8 cellular contexts compared by ENCODE assay signal in the genomic region with DNA sequence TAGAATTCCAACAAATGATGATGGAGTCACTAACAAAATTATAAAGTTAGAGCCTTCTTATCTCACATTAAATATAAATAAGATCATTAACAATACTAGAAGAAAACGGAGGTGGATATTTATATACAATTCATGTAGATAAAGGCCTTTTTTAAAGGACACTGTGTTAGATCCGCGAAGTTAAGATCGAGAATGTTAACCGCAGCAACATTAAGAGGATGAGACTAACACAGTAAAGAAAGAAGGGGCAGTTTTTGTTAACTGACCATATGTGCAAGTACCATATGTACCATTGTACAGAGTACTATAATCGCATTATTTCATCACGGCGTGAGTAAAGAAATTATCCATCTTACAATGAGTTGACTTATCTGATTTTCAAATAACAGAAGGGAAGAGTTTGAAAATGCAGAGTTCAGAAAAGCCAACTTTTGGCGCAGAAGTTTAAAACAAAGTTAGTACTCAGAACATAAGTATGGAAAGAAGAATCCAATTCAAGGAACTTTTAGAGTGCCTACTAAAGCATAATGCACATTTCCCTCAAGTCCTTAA. TPM values are rescaled to one million over a fixed set of nuclear protein-coding genes. Genes with fewer than 3 reads are reported as not detected.
DNase-seq lines count a peak whose midpoint lies in the region; ATAC-seq, FAIRE-seq and TF ChIP-seq lines count a peak whose summit lies in the region.

No MANE protein-coding gene starts in this region.

- H3K4me3 ChIP-seq in kidney (ENCODE audit: low read length in 2 of 2) (peak overlapping the region; percentile 78 to 83), testis (peak overlapping the region; percentile 79 to 86)

- H3K27ac Mint-ChIP-seq in activated CD4-positive, alpha-beta T cell treated with anti-CD3 and anti-CD28 coated beads, Interleukin-2, amount 10 ng/mL, durations not matched to agents 24 days and 14 days = peak overlapping the region; percentile 98
- peak overlapping the region; percentile 94 for H3K27ac Mint-ChIP-seq in activated CD8-positive, alpha-beta T cell treated with anti-CD3 and anti-CD28 coated beads, Interleukin-2, amount 10 ng/mL, durations not matched to agents 7 days and 5 days

- no peaks in the 10 kb centered on the region for H3K36me3 ChIP-seq in kidney (ENCODE audit: control insufficient read depth in 1 of 2, insufficient read depth in 2 of 2, low read length in 2 of 2)
- H3K36me3 ChIP-seq in testis (ENCODE audit: low read depth, missing control alignments) = no peaks in the 10 kb centered on the region

- intact Hi-C loops in activated CD4-positive, alpha-beta T cell treated with anti-CD3 and anti-CD28 coated beads, Interleukin-2, amount 10 ng/mL, durations not matched to agents 24 days and 14 days (cut with micrococcal nuclease) = loop anchor here (2.0 to 5.0 kb wide), 6 partner anchors 99 to 1664 kb away; a partner anchor contains a TSS
- intact Hi-C loops in kidney (cut with DNase I) = no loop called here
- intact Hi-C loops in testis (cut with DNase I; ENCODE audit: low total_unique reads) = no loop called here

- peak overlapping the region; percentile 97 for H3K4me3 Mint-ChIP-seq in activated CD4-positive, alpha-beta T cell treated with anti-CD3 and anti-CD28 coated beads, Interleukin-2, amount 10 ng/mL, durations not matched to agents 24 days and 14 days
- peak overlapping the region; percentile 92 for H3K4me3 Mint-ChIP-seq in activated CD8-positive, alpha-beta T cell treated with anti-CD3 and anti-CD28 coated beads, Interleukin-2, amount 10 ng/mL, durations not matched to agents 7 days and 5 days

- POLR2A ChIA-PET in activated CD8-positive, alpha-beta T cell treated with anti-CD3 and anti-CD28 coated beads, Interleukin-2, amount 10 ng/mL, durations not matched to agents 7 days and 5 days (lab: Charles Lee) = interaction anchor here (0.7 kb wide), 1 partner anchor 59 kb away, joined by 3 read pairs; no protein-coding TSS in a partner anchor

- H3K4me1 ChIP-seq in kidney (ENCODE audit: control insufficient read depth in 1 of 2, insufficient read depth in 1 of 2, low read depth in 1 of 2, low read length in 2 of 2) = peaks cover 6 to 10% of the 10 kb centered on the region in 2 donors
- peaks cover 14% of the 10 kb centered on the region for H3K4me1 ChIP-seq in testis

- 60 to 78% methylated on average over 9 of the region's 9 CpGs for WGBS in testis, 2 donors

- no peak for TF ChIP-seq POLR2A in testis (IDR thresholded peaks at IDR 0.05)

- H3K4me1 Mint-ChIP-seq in activated CD4-positive, alpha-beta T cell treated with anti-CD3 and anti-CD28 coated beads, Interleukin-2, amount 10 ng/mL, durations not matched to agents 24 days and 14 days = peaks cover 34% of the 10 kb centered on the region
- H3K4me1 Mint-ChIP-seq in activated CD8-positive, alpha-beta T cell treated with anti-CD3 and anti-CD28 coated beads, Interleukin-2, amount 10 ng/mL, durations not matched to agents 7 days and 5 days (ENCODE audit: low read depth) = peaks cover 18% of the 10 kb centered on the region

- H3K9me3 Mint-ChIP-seq in activated CD4-positive, alpha-beta T cell treated with anti-CD3 and anti-CD28 coated beads, Interleukin-2, amount 10 ng/mL, durations not matched to agents 24 days and 14 days = peaks cover 22% of the 10 kb centered on the region
- H3K9me3 Mint-ChIP-seq in activated CD8-positive, alpha-beta T cell treated with anti-CD3 and anti-CD28 coated beads, Interleukin-2, amount 10 ng/mL, durations not matched to agents 7 days and 5 days (ENCODE audit: insufficient read depth) = peaks cover 6% of the 10 kb centered on the region

- peak overlapping the region in 1 of 2 donors; percentile 95 for H3K9ac ChIP-seq in kidney (ENCODE audit: low read length in 2 of 2)

- no peak for TF ChIP-seq CTCF in kidney (IDR thresholded peaks at IDR 0.05; ENCODE audit: borderline replicate concordance, extremely low read depth, insufficient read depth)
- TF ChIP-seq CTCF in testis (IDR thresholded peaks at IDR 0.05) = no peak

- ATAC-seq in activated CD8-positive, alpha-beta T cell treated with anti-CD3 and anti-CD28 coated beads, Interleukin-2, amount 10 ng/mL, durations not matched to agents 7 days and 5 days = no peak

- no peak overlapping the region for H3K27ac ChIP-seq in kidney (ENCODE audit: low read depth in 2 of 2, low read length in 2 of 2)
- H3K27ac ChIP-seq in testis = no peak overlapping the region

- peaks cover 19% of the 10 kb centered on the region for H3K27me3 Mint-ChIP-seq in activated CD4-positive, alpha-beta T cell treated with anti-CD3 and anti-CD28 coated beads, Interleukin-2, amount 10 ng/mL, durations not matched to agents 24 days and 14 days
- peaks cover 13% of the 10 kb centered on the region for H3K27me3 Mint-ChIP-seq in activated CD8-positive, alpha-beta T cell treated with anti-CD3 and anti-CD28 coated beads, Interleukin-2, amount 10 ng/mL, durations not matched to agents 7 days and 5 days (ENCODE audit: low read depth)

- H3K36me3 Mint-ChIP-seq in activated CD4-positive, alpha-beta T cell treated with anti-CD3 and anti-CD28 coated beads, Interleukin-2, amount 10 ng/mL, durations not matched to agents 24 days and 14 days (ENCODE audit: low read depth) = peaks cover 25% of the 10 kb centered on the region
- H3K36me3 Mint-ChIP-seq in activated CD8-positive, alpha-beta T cell treated with anti-CD3 and anti-CD28 coated beads, Interleukin-2, amount 10 ng/mL, durations not matched to agents 7 days and 5 days (ENCODE audit: low read depth) = peaks cover 27% of the 10 kb centered on the region

- no peak for DNase-seq in activated CD4-positive, alpha-beta T cell treated with anti-CD3 and anti-CD28 coated beads, Interleukin-2, amount 10 ng/mL, durations not matched to agents 24 days and 14 days
- no peak for DNase-seq in activated CD4-positive, alpha-beta T cell treated with anti-CD3 and anti-CD28 coated beads, Interleukin-2, amount 50 U/mL, for 4 hours
- no peak for DNase-seq in activated CD8-positive, alpha-beta T cell treated with anti-CD3 and anti-CD28 coated beads, Interleukin-2, amount 10 ng/mL, durations not matched to agents 7 days and 5 days
- no peak for DNase-seq in kidney
- no peak for DNase-seq in testis
- no peak for DNase-seq in iPS-NIHi7 (ENCODE audit: extremely low spot score)
- no peak for DNase-seq in NCI-H1694 treated with DMSO at 0.1 percent for 48 hours (lab: John Stamatoyannopoulos, UW)
- no peak for DNase-seq in SIG-M5 (lab: John Stamatoyannopoulos, UW)

- no peak for FAIRE-seq in kidney (lab: Jason Lieb, UNC)

- CTCF ChIA-PET in activated CD8-positive, alpha-beta T cell treated with anti-CD3 and anti-CD28 coated beads, Interleukin-2, amount 10 ng/mL, durations not matched to agents 7 days and 5 days (lab: Charles Lee) = no interaction called here

- no peaks in the 10 kb centered on the region for H3K27me3 ChIP-seq in testis

- no peaks in the 10 kb centered on the region for H3K9me3 ChIP-seq in kidney (ENCODE audit: control insufficient read depth in 1 of 2, low read length in 2 of 2)
- no peaks in the 10 kb centered on the region for H3K9me3 ChIP-seq in testis

RNA-seq across cellular contexts. Expression of a gene that starts 1.4 kb away (rescaled TPM):
- 12.8 and 15.3 TPM in 2 replicates for total RNA-seq in activated CD4-positive, alpha-beta T cell treated with anti-CD3 and anti-CD28 coated beads, Interleukin-2, amount 10 ng/mL, durations not matched to agents 24 days and 14 days
- total RNA-seq in activated CD8-positive, alpha-beta T cell treated with anti-CD3 and anti-CD28 coated beads, Interleukin-2, amount 10 ng/mL, durations not matched to agents 7 days and 5 days = 1 to 10 TPM; 9.0 to 9.5 TPM
- total RNA-seq in kidney (25.8 TPM), testis (10 to 100 TPM; 14.0 to 17.8 TPM)
- polyA plus RNA-seq in kidney (ENCODE audit: insufficient read depth, low read depth, low replicate concordance) (7.6 TPM), testis (ENCODE audit: insufficient read depth, low read depth, low replicate concordance) (7.9 TPM)
